9 cellular contexts compared by ENCODE assay signal in the genomic region with DNA sequence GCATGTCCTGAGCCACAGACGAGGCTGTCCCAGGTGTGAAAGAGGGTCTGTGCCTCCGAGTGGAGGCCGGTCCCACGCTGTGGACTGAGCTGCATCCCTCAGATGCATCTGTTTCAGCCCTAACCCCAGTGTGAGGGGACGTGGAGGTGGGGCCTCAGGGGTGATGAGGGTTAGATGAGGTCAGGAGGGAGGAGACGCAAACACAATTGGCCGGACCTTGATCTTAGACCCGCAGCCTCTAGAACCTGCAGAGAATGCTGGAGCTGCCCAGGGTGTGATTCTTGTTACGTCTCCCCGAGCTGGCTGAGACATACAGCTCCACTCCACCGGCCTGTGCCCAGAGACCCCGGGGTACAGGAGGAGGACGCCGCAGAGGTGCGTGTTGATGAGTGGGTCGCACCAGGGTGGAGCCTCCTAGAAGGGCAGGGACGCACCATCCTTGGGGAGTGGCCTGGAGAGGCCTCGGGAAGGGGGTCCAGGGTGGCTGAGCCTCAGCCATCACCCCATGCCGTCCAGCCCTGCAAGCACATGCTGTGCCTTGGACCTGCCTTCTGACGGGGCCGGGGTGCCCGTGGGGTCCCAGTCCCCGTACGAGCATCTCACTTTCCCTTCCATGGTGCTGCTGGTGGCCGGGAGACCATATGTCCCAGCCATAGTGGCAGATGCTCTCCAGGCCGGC. TPM values are rescaled to one million over a fixed set of nuclear protein-coding genes. Genes with fewer than 3 reads are reported as not detected.
"Had no signal": no experiment of that assay in that cellular context is flagged by ENCODE, and none has a peak within 500 bp of the region (broad histone marks: within the 10 kb centered on the region; RNA-seq: fewer than 3 reads in every experiment).

No MANE protein-coding gene starts in this region.

- H3K27ac ChIP-seq: GM23248 had no signal

- H3K9me3 ChIP-seq: HAP-1 had no signal

- DNase-seq: GM23248, IMR-90, KG1 had no signal

- H3K36me3 ChIP-seq: HAP-1 had no signal

- FAIRE-seq: HTR-8/SVneo, K562 had no signal

- ATAC-seq: HCT116, K562 had no signal

- H3K4me1 ChIP-seq: HAP-1 had no signal

- H3K9ac ChIP-seq: GM23248 had no signal

- H3K4me3 ChIP-seq: GM23248, HAP-1, K562 had no signal

- H2AFZ ChIP-seq: GM23248 had no signal

RNA-seq across cellular contexts. Expression of a gene that starts 16.6 kb away (rescaled TPM):
- total RNA-seq: GM23248, H4, H7, IMR-90, K562 had no signal
- polyA plus RNA-seq: GM23248, IMR-90, K562 had no signal

RNA-seq across cellular contexts. Expression of a gene that starts 40.1 kb away (rescaled TPM):
- total RNA-seq: GM23248, H4, IMR-90, K562 had no signal
- polyA plus RNA-seq: GM23248, IMR-90, K562 had no signal

RNA-seq across cellular contexts. Expression of a gene that starts 40.3 kb away (rescaled TPM):
- polyA plus RNA-seq: GM23248 had no signal
